Comparison of ENCODE assay signal across 16 cellular contexts in the genomic region with DNA sequence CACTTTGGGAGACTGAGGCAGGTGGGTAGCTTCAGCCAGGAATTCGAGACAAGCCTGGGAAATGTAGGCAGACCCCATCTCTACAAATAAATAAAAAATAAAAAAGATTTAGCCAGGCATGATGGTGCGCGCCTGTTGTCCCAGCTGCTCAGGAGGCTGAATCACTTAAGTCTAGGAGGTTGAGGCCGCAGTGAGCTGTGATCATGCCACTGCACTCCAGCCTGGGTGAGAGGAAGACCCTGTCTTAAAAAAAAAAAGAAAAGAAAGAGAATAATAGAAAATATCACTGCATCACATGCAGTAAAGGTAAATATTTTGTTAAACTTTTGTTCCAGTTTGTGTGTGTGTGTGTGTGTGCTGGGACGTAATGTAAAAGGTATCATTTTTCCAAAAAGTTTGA. TPM values are rescaled to one million over a fixed set of nuclear protein-coding genes. Genes with fewer than 3 reads are reported as not detected.
A peak's percentile ranks its signal among the peaks of the same experiment; 100 is the strongest.
DNase-seq lines count a peak whose midpoint lies in the region; ATAC-seq and TF ChIP-seq lines count a peak whose summit lies in the region.
"Had no signal": no experiment of that assay in that cellular context is flagged by ENCODE, and none has a peak within 500 bp of the region (broad histone marks: within the 10 kb centered on the region; RNA-seq: fewer than 3 reads in every experiment).

No MANE protein-coding gene starts in this region.

- ATAC-seq in stimulated activated naive CD8-positive, alpha-beta T cell treated with anti-CD3 and anti-CD28 coated beads, Interleukin-15, amount 100 ng/mL, for 72 hours: no peak
- no peak for ATAC-seq in foreskin keratinocyte
- no peak for ATAC-seq in stimulated activated effector memory CD8-positive, alpha-beta T cell treated with anti-CD3 and anti-CD28 coated beads, Interleukin-12 subunit alpha, Interleukin-12 subunit beta, amount 100 ng/mL, for 72 hours
- ATAC-seq in GM19023 (IDR thresholded peaks at IDR 0.05; ENCODE audit: unreplicated experiment): no peak
- ATAC-seq: A549, GM12878 had no signal

- H3K27ac ChIP-seq in foreskin keratinocyte: peak overlapping the region; percentile 92
- no peak overlapping the region for H3K27ac ChIP-seq in RWPE1
- H3K27ac ChIP-seq: BLaER1 treated with 17β-estradiol and CSF1 and Interleukin-3, amounts not matched to agents 10 nM and 100 nM had no signal

- no peak overlapping the region for H3K27ac Mint-ChIP-seq in activated CD4-positive, alpha-beta T cell treated with anti-CD3 and anti-CD28 coated beads, Interleukin-2, amount 10 ng/mL, durations not matched to agents 24 days and 14 days
- H3K27ac Mint-ChIP-seq in stimulated activated naive CD8-positive, alpha-beta T cell treated with anti-CD3 and anti-CD28 coated beads, Interleukin-15, Interleukin-2, amounts not matched to agents 100 ng/mL and 50 ng/mL, for 24 hours: peak overlapping the region; percentile 40
- no peak overlapping the region for H3K27ac Mint-ChIP-seq in stimulated activated naive CD8-positive, alpha-beta T cell treated with anti-CD3 and anti-CD28 coated beads, Interleukin-15, amount 100 ng/mL, for 72 hours
- H3K27ac Mint-ChIP-seq in stimulated activated effector memory CD8-positive, alpha-beta T cell treated with anti-CD3 and anti-CD28 coated beads, Interleukin-12 subunit alpha, Interleukin-12 subunit beta, amount 100 ng/mL, for 72 hours: no peak overlapping the region

- peaks cover 41% of the 10 kb centered on the region for H3K4me1 ChIP-seq in foreskin keratinocyte

- no peaks in the 10 kb centered on the region for H3K9me3 Mint-ChIP-seq in activated CD4-positive, alpha-beta T cell treated with anti-CD3 and anti-CD28 coated beads, Interleukin-2, amount 10 ng/mL, durations not matched to agents 24 days and 14 days
- H3K9me3 Mint-ChIP-seq in stimulated activated naive CD8-positive, alpha-beta T cell treated with anti-CD3 and anti-CD28 coated beads, Interleukin-15, Interleukin-2, amounts not matched to agents 100 ng/mL and 50 ng/mL, for 24 hours: no peaks in the 10 kb centered on the region
- no peaks in the 10 kb centered on the region for H3K9me3 Mint-ChIP-seq in stimulated activated naive CD8-positive, alpha-beta T cell treated with anti-CD3 and anti-CD28 coated beads, Interleukin-15, amount 100 ng/mL, for 72 hours
- H3K9me3 Mint-ChIP-seq in stimulated activated effector memory CD8-positive, alpha-beta T cell treated with anti-CD3 and anti-CD28 coated beads, Interleukin-12 subunit alpha, Interleukin-12 subunit beta, amount 100 ng/mL, for 72 hours: no peaks in the 10 kb centered on the region

- H3K27me3 Mint-ChIP-seq in activated CD4-positive, alpha-beta T cell treated with anti-CD3 and anti-CD28 coated beads, Interleukin-2, amount 10 ng/mL, durations not matched to agents 24 days and 14 days: peaks cover 6% of the 10 kb centered on the region
- peaks cover 22% of the 10 kb centered on the region for H3K27me3 Mint-ChIP-seq in stimulated activated naive CD8-positive, alpha-beta T cell treated with anti-CD3 and anti-CD28 coated beads, Interleukin-15, Interleukin-2, amounts not matched to agents 100 ng/mL and 50 ng/mL, for 24 hours
- H3K27me3 Mint-ChIP-seq in stimulated activated naive CD8-positive, alpha-beta T cell treated with anti-CD3 and anti-CD28 coated beads, Interleukin-15, amount 100 ng/mL, for 72 hours: peaks cover 37% of the 10 kb centered on the region

- DNase-seq in activated CD4-positive, alpha-beta T cell treated with anti-CD3 and anti-CD28 coated beads, Interleukin-2, amount 10 ng/mL, durations not matched to agents 24 days and 14 days: no peak
- DNase-seq in activated CD4-positive, alpha-beta T cell treated with anti-CD3 and anti-CD28 coated beads, Interleukin-2, amount 50 U/mL, for 48 hours: no peak
- DNase-seq in stimulated activated naive CD8-positive, alpha-beta T cell treated with anti-CD3 and anti-CD28 coated beads, Interleukin-15, amount 100 ng/mL, for 72 hours: no peak
- DNase-seq in foreskin keratinocyte (peak in 1 of 2 donors; percentile 37), RWPE1 (ENCODE audit: low spot score) (no peak)
- DNase-seq in stimulated activated effector memory CD8-positive, alpha-beta T cell treated with anti-CD3 and anti-CD28 coated beads, Interleukin-12 subunit alpha, Interleukin-12 subunit beta, amount 100 ng/mL, for 72 hours (ENCODE audit: low spot score in 2 of 2): no peak
- DNase-seq: GDM1, NCI-H187, NCI-H226, NCI-H526, RPMI8226 had no signal

- peak overlapping the region; percentile 72 for H3K4me3 Mint-ChIP-seq in activated CD4-positive, alpha-beta T cell treated with anti-CD3 and anti-CD28 coated beads, Interleukin-2, amount 10 ng/mL, durations not matched to agents 24 days and 14 days
- H3K4me3 Mint-ChIP-seq in stimulated activated naive CD8-positive, alpha-beta T cell treated with anti-CD3 and anti-CD28 coated beads, Interleukin-15, Interleukin-2, amounts not matched to agents 100 ng/mL and 50 ng/mL, for 24 hours: peak overlapping the region; percentile 43
- peak overlapping the region in 1 of 2 donors; percentile 44 for H3K4me3 Mint-ChIP-seq in stimulated activated naive CD8-positive, alpha-beta T cell treated with anti-CD3 and anti-CD28 coated beads, Interleukin-15, amount 100 ng/mL, for 72 hours
- peak overlapping the region; percentile 93 for H3K4me3 Mint-ChIP-seq in stimulated activated effector memory CD8-positive, alpha-beta T cell treated with anti-CD3 and anti-CD28 coated beads, Interleukin-12 subunit alpha, Interleukin-12 subunit beta, amount 100 ng/mL, for 72 hours

- CTCF ChIA-PET in RWPE1 (lab: Yijun Ruan, JAX): no interaction called here

- H3K27me3 ChIP-seq in foreskin keratinocyte: no peaks in the 10 kb centered on the region

- H3K36me3 Mint-ChIP-seq in activated CD4-positive, alpha-beta T cell treated with anti-CD3 and anti-CD28 coated beads, Interleukin-2, amount 10 ng/mL, durations not matched to agents 24 days and 14 days (ENCODE audit: low read depth): peaks cover 49% of the 10 kb centered on the region
- peaks cover 33% of the 10 kb centered on the region for H3K36me3 Mint-ChIP-seq in stimulated activated naive CD8-positive, alpha-beta T cell treated with anti-CD3 and anti-CD28 coated beads, Interleukin-15, Interleukin-2, amounts not matched to agents 100 ng/mL and 50 ng/mL, for 24 hours (ENCODE audit: low read depth)
- H3K36me3 Mint-ChIP-seq in stimulated activated effector memory CD8-positive, alpha-beta T cell treated with anti-CD3 and anti-CD28 coated beads, Interleukin-12 subunit alpha, Interleukin-12 subunit beta, amount 100 ng/mL, for 72 hours: peaks cover 69% of the 10 kb centered on the region

- POLR2A ChIA-PET in RWPE1 (lab: Yijun Ruan, JAX; ENCODE audit: low non-redundant PET): no interaction called here

- H3K4me1 Mint-ChIP-seq in activated CD4-positive, alpha-beta T cell treated with anti-CD3 and anti-CD28 coated beads, Interleukin-2, amount 10 ng/mL, durations not matched to agents 24 days and 14 days: peaks cover 46% of the 10 kb centered on the region
- peaks cover 64% of the 10 kb centered on the region for H3K4me1 Mint-ChIP-seq in stimulated activated naive CD8-positive, alpha-beta T cell treated with anti-CD3 and anti-CD28 coated beads, Interleukin-15, Interleukin-2, amounts not matched to agents 100 ng/mL and 50 ng/mL, for 24 hours (ENCODE audit: low read depth)
- H3K4me1 Mint-ChIP-seq in stimulated activated naive CD8-positive, alpha-beta T cell treated with anti-CD3 and anti-CD28 coated beads, Interleukin-15, amount 100 ng/mL, for 72 hours: peaks cover 60% of the 10 kb centered on the region
- H3K4me1 Mint-ChIP-seq in stimulated activated effector memory CD8-positive, alpha-beta T cell treated with anti-CD3 and anti-CD28 coated beads, Interleukin-12 subunit alpha, Interleukin-12 subunit beta, amount 100 ng/mL, for 72 hours: peaks cover 58% of the 10 kb centered on the region

- intact Hi-C loops in activated CD4-positive, alpha-beta T cell treated with anti-CD3 and anti-CD28 coated beads, Interleukin-2, amount 10 ng/mL, durations not matched to agents 24 days and 14 days (cut with micrococcal nuclease): loop anchor here (10.0 kb wide), 1 partner anchor 1582 kb away; no protein-coding TSS in a partner anchor

- no peak for TF ChIP-seq CTCF in foreskin keratinocyte (conservative IDR thresholded peaks at IDR 0.05)
- no peak for TF ChIP-seq CTCF in RWPE1 (conservative IDR thresholded peaks at IDR 0.05; ENCODE audit: low read depth)

RNA-seq across cellular contexts. Expression of gene STRIP2, which starts 3.0 kb away (rescaled TPM):
- 86.6 and 89.6 TPM in 2 replicates for total RNA-seq in activated CD4-positive, alpha-beta T cell treated with anti-CD3 and anti-CD28 coated beads, Interleukin-2, amount 10 ng/mL, durations not matched to agents 24 days and 14 days
- total RNA-seq in foreskin keratinocyte: 15.7 and 16.9 TPM in 2 replicates
- polyA plus RNA-seq in foreskin keratinocyte: 5.1 and 5.6 TPM in 2 replicates
